7 cellular contexts compared by ENCODE assay signal in genomic region chr2:226673314-226673723, GRCh38.
A peak's percentile ranks its signal among the peaks of the same experiment; 100 is the strongest.
DNase-seq lines count a peak whose midpoint lies in the region; ATAC-seq and TF ChIP-seq lines count a peak whose summit lies in the region.

No MANE protein-coding gene starts in this region.

- H3K4me2 ChIP-seq in skeletal muscle satellite cell (ENCODE audit: low read length) = peak overlapping the region; percentile 2

- POLR2A ChIA-PET in RWPE1 (lab: Yijun Ruan, JAX; ENCODE audit: low non-redundant PET) = no interaction called here

- WGBS in esophagus squamous epithelium, 2 donors = 15 to 23% methylated on average over 4 of the region's 4 CpGs

- H3K27me3 ChIP-seq in skeletal muscle satellite cell (ENCODE audit: control insufficient read depth, insufficient read depth, low read length) (no peaks in the 10 kb centered on the region), esophagus squamous epithelium (peaks cover 0 to 4% (median 0%) of the 10 kb centered on the region in 4 donors)

- H3K9me3 ChIP-seq in skeletal muscle satellite cell (replicated peaks; ENCODE audit: low read length) = no peaks in the 10 kb centered on the region
- no peaks in the 10 kb centered on the region for H3K9me3 ChIP-seq in esophagus squamous epithelium

- H3K4me1 ChIP-seq in skeletal muscle satellite cell (ENCODE audit: control insufficient read depth, insufficient read depth, low read length) (peaks cover 29% of the 10 kb centered on the region), esophagus squamous epithelium (peaks cover 0 to 40% (median 4%) of the 10 kb centered on the region in 3 donors)

- TF ChIP-seq CTCF in RWPE1 (conservative IDR thresholded peaks at IDR 0.05; ENCODE audit: low read depth) = no peak
- no peak for TF ChIP-seq CTCF in fibroblast of the aortic adventitia (IDR thresholded peaks at IDR 0.05; ENCODE audit: insufficient read depth, low read length)
- no peak for TF ChIP-seq CTCF in esophagus squamous epithelium (IDR thresholded peaks at IDR 0.05)

- H3K4me3 ChIP-seq in fibroblast of the aortic adventitia (ENCODE audit: low read depth, low read length) (no peak overlapping the region), skeletal muscle satellite cell (ENCODE audit: low read length) (no peak overlapping the region), esophagus squamous epithelium (no peak overlapping the region)

- CTCF ChIA-PET in RWPE1 (lab: Yijun Ruan, JAX) = interaction anchor here (0.7 kb wide), 1 partner anchor 348 kb away, joined by 3 read pairs; no protein-coding TSS in a partner anchor

- no peaks in the 10 kb centered on the region for H3K36me3 ChIP-seq in skeletal muscle satellite cell (ENCODE audit: insufficient read depth, low read length)
- no peaks in the 10 kb centered on the region for H3K36me3 ChIP-seq in esophagus squamous epithelium

- ATAC-seq in GM21723 (IDR thresholded peaks at IDR 0.05; ENCODE audit: unreplicated experiment) = no peak

- TF ChIP-seq POLR2A in esophagus squamous epithelium (IDR thresholded peaks at IDR 0.05) = no peak

- intact Hi-C loops in esophagus squamous epithelium (cut with DNase I) = no loop called here

- DNase-seq in H4 (ENCODE audit: low spot score) (peak; percentile 90), RWPE1 (ENCODE audit: low spot score) (peak; percentile 44), fibroblast of the aortic adventitia (ENCODE audit: low read depth) (peak; percentile 99), NCI-H345 (lab: John Stamatoyannopoulos, UW) (no peak), esophagus squamous epithelium (lab: John Stamatoyannopoulos, UW) (no peak)

- no peak overlapping the region for H3K9ac ChIP-seq in skeletal muscle satellite cell (ENCODE audit: low read depth, low read length)

- H3K27ac ChIP-seq in RWPE1 (peak overlapping the region; percentile 48; the same call in 1 of the 2 replicates), esophagus squamous epithelium (no peak overlapping the region)

Comparison
In these comparisons a context has a peak if more than half of its experiments do, and no peak if none do; other contexts are left out.
1. DNase-seq: peak in H4 (single experiment), RWPE1 (single experiment) and fibroblast of the aortic adventitia (single experiment); none in NCI-H345 (single experiment) and esophagus squamous epithelium (single experiment).